24 cellular contexts compared by ENCODE assay signal in the genomic region with DNA sequence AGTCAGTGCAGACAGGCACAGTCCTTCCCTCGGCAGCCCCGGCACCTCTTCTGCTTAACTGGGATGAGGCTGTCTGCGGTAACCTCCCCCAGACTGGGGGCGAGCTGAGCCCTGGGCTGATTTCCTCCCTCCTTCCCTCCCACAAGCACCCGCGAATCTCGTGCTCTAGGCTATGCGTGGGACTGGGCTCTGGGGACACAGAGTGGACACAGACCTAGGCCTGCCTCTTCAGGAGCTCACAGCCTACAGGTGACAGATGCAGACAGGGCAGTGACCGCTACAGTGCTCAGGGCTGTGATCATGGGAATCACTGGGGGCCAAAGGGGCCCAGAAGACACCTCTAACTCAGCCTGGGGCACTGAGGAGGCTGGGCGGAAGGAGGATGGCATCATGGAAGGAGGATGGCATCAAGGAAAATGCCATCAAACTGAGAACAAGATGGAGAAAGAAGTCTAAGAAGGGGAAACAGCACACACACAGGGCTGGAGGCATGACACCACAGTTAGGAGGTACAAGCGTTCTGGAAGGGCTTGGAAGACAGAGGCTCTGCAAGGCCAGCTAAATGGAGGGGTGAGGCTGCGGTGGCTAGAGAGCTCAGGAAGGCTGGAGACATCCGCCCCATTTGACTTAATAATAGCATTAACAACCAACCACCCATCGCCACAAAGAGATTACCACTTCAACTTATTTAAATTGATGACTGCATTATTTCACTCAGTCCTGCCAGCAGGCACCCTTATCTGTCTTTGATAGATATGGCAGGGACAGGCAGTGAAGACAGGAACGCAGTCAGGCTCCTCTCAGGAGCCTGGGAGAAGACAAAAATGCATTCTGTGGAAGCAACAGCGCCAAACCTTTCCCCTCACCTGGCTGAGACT. TPM values are rescaled to one million over a fixed set of nuclear protein-coding genes. Genes with fewer than 3 reads are reported as not detected.
DNase-seq lines count a peak whose midpoint lies in the region; ATAC-seq, FAIRE-seq and TF ChIP-seq lines count a peak whose summit lies in the region.
"Had no signal": no experiment of that assay in that cellular context is flagged by ENCODE, and none has a peak within 500 bp of the region (broad histone marks: within the 10 kb centered on the region; RNA-seq: fewer than 3 reads in every experiment).

No MANE protein-coding gene starts in this region.

- in situ Hi-C loops in GM12878 (cut with MboI), result no loop called here

- BruUV-seq in GM12878 (replicated peaks; lab: Mats Ljungman, UMichigan), result no TSS peak

- peak; percentile 41 for DNase-seq in BE2C
- peak; percentile 41 for DNase-seq in NCI-H82 treated with DMSO at 0.1 percent for 48 hours (lab: John Stamatoyannopoulos, UW; ENCODE audit: unreplicated experiment)
- DNase-seq in GM12878 (ENCODE audit: low read depth, low spot score), result no peak
- DNase-seq in right cardiac atrium, result peak in 1 of 3 donors; percentile 41
- no peak for DNase-seq in retina
- no peak for DNase-seq in upper lobe of right lung
- DNase-seq: activated CD4-positive, alpha-beta T cell treated with anti-CD3 and anti-CD28 coated beads, Interleukin-2, amount 50 U/mL, for 1 hour; activated CD8-positive, alpha-beta memory T cell treated with anti-CD3 and anti-CD28 coated beads, Interleukin-2, amount 10 ng/mL, durations not matched to agents 7 days and 5 days; activated naive CD4-positive, alpha-beta T cell treated with anti-CD3 and anti-CD28 coated beads, Interleukin-2, amount 10 ng/mL, durations not matched to agents 7 days and 5 days; activated T-cell treated with anti-CD3 and anti-CD28 coated beads, Interleukin-2, amount 50 U/mL, for 72 hours; anterior cingulate cortex; GF-D8; H7; kidney; NCI-H1092 treated with DMSO at 0.1 percent for 48 hours; NCI-H1930; NCI-H446; occipital lobe; SJCRH30; uterus had no signal

- H3K27ac ChIP-seq in GM12878 (ENCODE audit: control insufficient read depth, insufficient read depth) (no peak overlapping the region), right cardiac atrium (ENCODE audit: low read length) (peak overlapping the region; percentile 63), upper lobe of right lung (no peak overlapping the region)
- H3K27ac ChIP-seq: A549, SJCRH30, uterus, VCaP had no signal

- H4K20me1 ChIP-seq in GM12878 (ENCODE audit: control insufficient read depth, insufficient read depth), result no peaks in the 10 kb centered on the region

- no peak for TF ChIP-seq POLR2A in GM12878 (IDR thresholded peaks at IDR 0.05; ENCODE audit: low read depth, low read length)

- ATAC-seq in GM12878 (peak; percentile 24; the same call in 2 of the 3 replicates), right cardiac atrium (peak; percentile 15 to 40), HG03139 (IDR thresholded peaks at IDR 0.05; ENCODE audit: unreplicated experiment) (no peak), GM18861 (IDR thresholded peaks at IDR 0.05; ENCODE audit: unreplicated experiment) (no peak), upper lobe of right lung (no peak)
- ATAC-seq: activated CD8-positive, alpha-beta memory T cell treated with anti-CD3 and anti-CD28 coated beads, Interleukin-2, amount 10 ng/mL, durations not matched to agents 7 days and 5 days; activated T-cell treated with anti-CD3 and anti-CD28 coated beads, Interleukin-2, amount 50 U/mL, for 72 hours had no signal

- H2AFZ ChIP-seq in GM12878 (ENCODE audit: control insufficient read depth, low read depth, low read length), result no peak overlapping the region

- H3K27me3 ChIP-seq in BE2C, result no peaks in the 10 kb centered on the region
- peaks cover 2 to 4% of the 10 kb centered on the region in 2 experiments; a peak in 3 of 4 replicates for H3K27me3 ChIP-seq in GM12878 (replicated peaks in 1 of 2; ENCODE audit: control insufficient read depth in 2 of 2, insufficient read depth in 2 of 2, low read length in 1 of 2)
- no peaks in the 10 kb centered on the region for H3K27me3 ChIP-seq in right cardiac atrium (ENCODE audit: control insufficient read depth, insufficient read depth)
- peaks cover 3% of the 10 kb centered on the region for H3K27me3 ChIP-seq in upper lobe of right lung
- H3K27me3 ChIP-seq: SJCRH30, uterus had no signal

- TF ChIP-seq CTCF in BE2C (IDR thresholded peaks at IDR 0.05; ENCODE audit: low read depth, low read length) (no peak), GM12878 (IDR thresholded peaks at IDR 0.05 in 2 of 3, conservative IDR thresholded peaks at IDR 0.05 in 1 of 3; ENCODE audit: control insufficient read depth in 2 of 3, extremely low read depth in 1 of 3, insufficient read depth in 1 of 3, low read depth in 3 of 3, low read length in 3 of 3) (no peak), upper lobe of right lung (IDR thresholded peaks at IDR 0.05) (no peak)

- CTCF ChIA-PET in GM12878 (lab: Yijun Ruan, JAX), result no interaction called here

- POLR2A ChIA-PET in GM12878 (lab: Charles Lee), result no interaction called here

- H3K4me3 ChIP-seq in BE2C (ENCODE audit: low read depth, low read length) (no peak overlapping the region), GM12878 (no peak overlapping the region), right cardiac atrium (ENCODE audit: low read length) (no peak overlapping the region), upper lobe of right lung (no peak overlapping the region)
- H3K4me3 ChIP-seq: A549, SJCRH30, uterus had no signal

- H3K36me3 ChIP-seq in BE2C (no peaks in the 10 kb centered on the region), GM12878 (ENCODE audit: control insufficient read depth in 2 of 2, insufficient read depth in 2 of 2, low read length in 1 of 2) (no peaks in the 10 kb centered on the region), upper lobe of right lung (no peaks in the 10 kb centered on the region)
- H3K36me3 ChIP-seq: SJCRH30, uterus had no signal

- no peak for TF ChIP-seq RAD21 in GM12878 (IDR thresholded peaks at IDR 0.05; ENCODE audit: insufficient read depth, low read depth, low read length)

- H3K9ac ChIP-seq in GM12878 (ENCODE audit: control insufficient read depth, insufficient read depth, low read length), result no peak overlapping the region

- SMC1A ChIA-PET in GM12878 (lab: Charles Lee; ENCODE audit: uncharacterized antibody, unreplicated experiment), result no interaction called here

- intact Hi-C loops in GM12878 (cut with micrococcal nuclease; ENCODE audit: unreplicated experiment) (no loop called here), right cardiac atrium (cut with DNase I) (no loop called here), upper lobe of right lung (cut with DNase I) (no loop called here)

- H3K79me2 ChIP-seq in GM12878 (ENCODE audit: control insufficient read depth, insufficient read depth, low read length), result no peaks in the 10 kb centered on the region

- TF ChIP-seq EP300 in GM12878 (IDR thresholded peaks at IDR 0.05; ENCODE audit: borderline replicate concordance in 1 of 2, control insufficient read depth in 1 of 2, low read depth in 2 of 2, low read length in 2 of 2), result no peak

- FAIRE-seq in GM12878 (lab: Jason Lieb, UNC), result no peak
- FAIRE-seq: A549, kidney had no signal

- H3K4me1 ChIP-seq in BE2C (peaks cover 13% of the 10 kb centered on the region), GM12878 (ENCODE audit: control insufficient read depth, insufficient read depth, low read length) (peaks cover 6% of the 10 kb centered on the region), right cardiac atrium (ENCODE audit: control insufficient read depth, insufficient read depth, low read length) (peaks cover 7% of the 10 kb centered on the region), upper lobe of right lung (peaks cover 4% of the 10 kb centered on the region)

- no peak overlapping the region for H3K4me2 ChIP-seq in GM12878 (ENCODE audit: control insufficient read depth, insufficient read depth)
- H3K4me2 ChIP-seq: A549 had no signal

- 73% methylated on average over 16 of the region's 16 CpGs for WGBS in GM12878 (ENCODE audit: insufficient coverage, insufficient replicate concordance, low lambda C conversion rate, missing lambda C conversion rate)
- WGBS in right cardiac atrium, result 61% methylated on average over 16 of the region's 16 CpGs

- RAD21 ChIA-PET in GM12878 (lab: Charles Lee; ENCODE audit: unreplicated experiment), result no interaction called here

- no peaks in the 10 kb centered on the region for H3K9me3 ChIP-seq in BE2C
- H3K9me3 ChIP-seq in GM12878 (replicated peaks; ENCODE audit: control insufficient read depth, insufficient read depth, low read length), result no peaks in the 10 kb centered on the region
- H3K9me3 ChIP-seq in right cardiac atrium (ENCODE audit: control insufficient read depth, low read length), result no peaks in the 10 kb centered on the region
- no peaks in the 10 kb centered on the region for H3K9me3 ChIP-seq in upper lobe of right lung
- H3K9me3 ChIP-seq: A549, uterus had no signal

TF ChIP-seq in GM12878, 131 proteins besides CTCF, POLR2A, EP300 and RAD21 (continues in another document):
- TF ChIP-seq MEF2A (IDR thresholded peaks at IDR 0.05; ENCODE audit: insufficient read depth, low read depth, low read length) (no peak), TAF1 (IDR thresholded peaks at IDR 0.05; ENCODE audit: borderline replicate concordance, low read depth, low read length) (no peak)

RNA-seq across cellular contexts. Expression of gene TTC39A, which starts 4.2 kb away (rescaled TPM):
- polyA plus RNA-seq in BE2C (2012; ENCODE audit: insufficient read depth, insufficient read length, low read depth), result 11.2 TPM
- total RNA-seq in GM12878 (2013; cell fraction: nucleolus; rRNA removed), result 2.0 and 2.7 TPM in 2 replicates
- total RNA-seq in GM12878 (2014; rRNA removed), result 0.82 and 1.6 TPM in 2 replicates
- 1.3 and 1.4 TPM in 2 replicates for total RNA-seq in GM12878 (2014; rRNA removed; fragmentation: Illumina TruSeq; extraction: Trizol)
- 1.5 and 3.5 TPM in 2 replicates for total RNA-seq in GM12878 (2021)
- 1.1 TPM for polyA plus RNA-seq in GM12878 (2011; ENCODE audit: low read depth)
- 0.19 and 0.50 TPM in 2 replicates for polyA plus RNA-seq in GM12878 (2011; rRNA removed)
- polyA plus RNA-seq in GM12878 (2011; cell fraction: cytosol; rRNA removed), result 0.10 and 0.15 TPM in 2 replicates
- polyA plus RNA-seq in GM12878 (2011; cell fraction: nucleus; rRNA removed), result 0.18 and 0.48 TPM in 2 replicates
- 0.22 and 1.00 TPM in 2 replicates for polyA plus RNA-seq in GM12878 (2012)
- 1.2 and 1.5 TPM in 2 replicates for polyA plus RNA-seq in GM12878 (2014; fragmentation: Illumina TruSeq; extraction: Trizol)
- polyA plus RNA-seq in GM12878 (2014; fragmentation: Nextera tagmentation; extraction: Ambion mirVana), result 1 to 10 TPM in 1 of 2 experiments, under 1 TPM in 1; 0.75 to 1.1 TPM
- polyA plus RNA-seq in GM12878 (2014; rRNA removed), result 1.5 and 3.0 TPM in 2 replicates
- polyA plus RNA-seq in GM12878 (2016; fragmentation: Nextera tagmentation; extraction: Ambion mirVana), result under 1 TPM; 0.18 to 0.94 TPM
- 0.10 and 0.15 TPM in 2 replicates for polyA minus RNA-seq in GM12878 (2011; rRNA and poly(A)+ RNA removed)
- polyA minus RNA-seq in GM12878 (2011; cell fraction: cytosol; rRNA and poly(A)+ RNA removed), result not detected in 2 replicates
- polyA minus RNA-seq in GM12878 (2011; cell fraction: nucleus; rRNA and poly(A)+ RNA removed), result under 0.01 and 0.10 TPM in 2 replicates
- total RNA-seq in right cardiac atrium, result 10 to 100 TPM; 11.6 to 24.7 (median 16.8) TPM
- polyA plus RNA-seq in right cardiac atrium, result 15.6 TPM
- total RNA-seq in upper lobe of right lung, result 42.1 TPM

Comparison
In these comparisons a context has a peak if more than half of its experiments do, and no peak if none do; other contexts are left out.
1. DNase-seq: peak in BE2C (single experiment) and NCI-H82 treated with DMSO at 0.1 percent for 48 hours (single experiment); none in GM12878 (single experiment), retina (single experiment) and upper lobe of right lung (single experiment).
2. ATAC-seq: peak in GM12878 (single experiment) and right cardiac atrium (2 of 2); none in HG03139 (single experiment), GM18861 (single experiment) and upper lobe of right lung (single experiment).